13 cellular contexts compared by ENCODE assay signal in genomic region chr15:44219073-44219472, GRCh38. TPM values are rescaled to one million over a fixed set of nuclear protein-coding genes. Genes with fewer than 3 reads are reported as not detected.
DNase-seq lines count a peak whose midpoint lies in the region; ATAC-seq and TF ChIP-seq lines count a peak whose summit lies in the region.
"Had no signal": no experiment of that assay in that cellular context is flagged by ENCODE, and none has a peak within 500 bp of the region (broad histone marks: within the 10 kb centered on the region; RNA-seq: fewer than 3 reads in every experiment).

No MANE protein-coding gene starts in this region.

- no peaks in the 10 kb centered on the region for H3K9me3 ChIP-seq in SK-N-SH
- H3K9me3 ChIP-seq: ascending aorta, SJSA1 had no signal

- H3K36me3 ChIP-seq in SK-N-SH (replicated peaks in 1 of 2; ENCODE audit: control insufficient read depth in 1 of 2, insufficient read depth in 2 of 2, low read length in 1 of 2) = no peaks in the 10 kb centered on the region
- H3K36me3 ChIP-seq: ascending aorta, SJSA1 had no signal

- WGBS in SK-N-SH (ENCODE audit: low lambda C conversion rate) = 84% methylated on average over 3 of the region's 3 CpGs

- H3K9ac ChIP-seq in SK-N-SH = no peak overlapping the region

- POLR2A ChIA-PET in SK-N-SH (lab: Yijun Ruan, JAX) = no interaction called here

- peaks cover 20% of the 10 kb centered on the region for H3F3A ChIP-seq in SK-N-SH (replicated peaks; ENCODE audit: insufficient read depth)

- no peak overlapping the region for H2AFZ ChIP-seq in SK-N-SH (ENCODE audit: low read depth)

- no peaks in the 10 kb centered on the region for H4K20me1 ChIP-seq in SK-N-SH (ENCODE audit: insufficient read depth)

- no peak for TF ChIP-seq CTCF in SK-N-SH (IDR thresholded peaks at IDR 0.05)
- TF ChIP-seq CTCF in GM13977 (IDR thresholded peaks at IDR 0.05; ENCODE audit: extremely low read depth, insufficient read depth, missing control alignments) = no peak

- CTCF ChIA-PET in SK-N-SH (lab: Yijun Ruan, JAX) = interaction anchor here (0.6 to 3.8 kb wide), 28 partner anchors 9 to 351 kb away, joined by 3 to 23 read pairs (median 4); partner anchors contain the start of gene EIF3J

- H3K4me3 ChIP-seq in SK-N-SH (ENCODE audit: low read depth in 2 of 2, low read length in 1 of 2) = no peak overlapping the region
- H3K4me3 ChIP-seq: ascending aorta, SJSA1 had no signal

- DNase-seq in SK-N-SH (no peak), NCI-H524 (lab: John Stamatoyannopoulos, UW) (peak; percentile 74 to 93), cerebellum (ENCODE audit: low spot score) (peak; percentile 54), substantia nigra (lab: John Stamatoyannopoulos, UW) (peak in 1 of 49 donors; percentile 41), GM13977 (ENCODE audit: low spot score) (no peak), mucosa of gallbladder (ENCODE audit: low spot score) (no peak)
- DNase-seq: effector CD8-positive, alpha-beta T cell; NCI-H2081 treated with DMSO at 0.1 percent for 48 hours had no signal

- TF ChIP-seq EP300 in SK-N-SH (IDR thresholded peaks at IDR 0.05; ENCODE audit: borderline replicate concordance in 1 of 2, low read depth in 1 of 2, low read length in 1 of 2) = no peak

- no peaks in the 10 kb centered on the region for H3K27me3 ChIP-seq in SK-N-SH (ENCODE audit: insufficient read depth)
- H3K27me3 ChIP-seq: ascending aorta, SJSA1 had no signal

- peak overlapping the region in 1 of 2 experiments; percentile 26; a peak in 1 of 4 replicates for H3K27ac ChIP-seq in SK-N-SH (ENCODE audit: low read depth in 2 of 2, low read length in 1 of 2)
- peak overlapping the region; percentile 79 for H3K27ac ChIP-seq in substantia nigra (ENCODE audit: low read depth, low read length, poor library complexity, severe bottlenecking)
- H3K27ac ChIP-seq: ascending aorta, SJSA1 had no signal

- peaks cover 0 to 15% of the 10 kb centered on the region in 2 experiments; a peak in 3 of 4 replicates for H3K4me1 ChIP-seq in SK-N-SH (ENCODE audit: control insufficient read depth in 1 of 2, insufficient read depth in 2 of 2, low read depth in 1 of 2, low read length in 1 of 2)
- H3K4me1 ChIP-seq: ascending aorta had no signal

- H3K4me2 ChIP-seq in SK-N-SH = no peak overlapping the region

- 0 out of 2 replicates have a peak, but pooled peaks have one; percentile 3 for TF ChIP-seq RAD21 in SK-N-SH (IDR thresholded peaks at IDR 0.05; ENCODE audit: low read length)

- no peaks in the 10 kb centered on the region for H3K9me2 ChIP-seq in SK-N-SH

- H3K79me2 ChIP-seq in SK-N-SH (ENCODE audit: insufficient read depth) = no peaks in the 10 kb centered on the region

- ATAC-seq in SK-N-SH treated with all-trans-retinoic acid at 6 μM for 48 hours (no peak), HG02884 (IDR thresholded peaks at IDR 0.05; ENCODE audit: unreplicated experiment) (no peak)

- in situ Hi-C loops in GM13977 (cut with MboI; ENCODE audit: low pct_unique_long_range_greater_than_20kb, low sequenced_read_pairs, unreplicated experiment) = no loop called here

TF ChIP-seq in SK-N-SH, 30 proteins besides CTCF, POLR2A, EP300 and RAD21:
- TF ChIP-seq TAF1 (IDR thresholded peaks at IDR 0.05; ENCODE audit: borderline replicate concordance, low read depth, low read length) (no peak), JUND (IDR thresholded peaks at IDR 0.05) (no peak), GATA2 (CRISPR knock-in tag; IDR thresholded peaks at IDR 0.05) (no peak)

TF ChIP-seq in SK-N-SH treated with all-trans-retinoic acid at 6 μM for 48 hours, 23 proteins besides CTCF, POLR2A, EP300 and RAD21:
- TF ChIP-seq PPARA (CRISPR knock-in tag; IDR thresholded peaks at IDR 0.05; ENCODE audit: borderline replicate concordance) (no peak), ZNF565 (CRISPR knock-in tag; conservative IDR thresholded peaks at IDR 0.05; ENCODE audit: low read depth) (no peak), BACH2 (CRISPR knock-in tag; IDR thresholded peaks at IDR 0.05; ENCODE audit: borderline replicate concordance) (no peak), PATZ1 (CRISPR knock-in tag; IDR thresholded peaks at IDR 0.05; ENCODE audit: borderline replicate concordance) (no peak), OSR1 (CRISPR knock-in tag; IDR thresholded peaks at IDR 0.05) (no peak), TSHZ2 (CRISPR knock-in tag; IDR thresholded peaks at IDR 0.05) (no peak), TOX (CRISPR knock-in tag; IDR thresholded peaks at IDR 0.05; ENCODE audit: borderline replicate concordance) (no peak)

RNA-seq across cellular contexts. Expression of gene FRMD5, which starts 24.0 kb away (rescaled TPM):
- polyA plus RNA-seq in SK-N-SH (2012; rRNA removed) = 24.8 and 26.7 TPM in 2 replicates
- polyA plus RNA-seq in SK-N-SH (2012; cell fraction: cytosol; rRNA removed) = 19.0 and 20.1 TPM in 2 replicates
- polyA plus RNA-seq in SK-N-SH (2012; cell fraction: nucleus; rRNA removed) = 67.5 and 78.1 TPM in 2 replicates
- total RNA-seq in cerebellum = 27.9 TPM
- 3.3 TPM for total RNA-seq in mucosa of gallbladder
- total RNA-seq: ascending aorta; T-helper 2 cell treated with Interferon-gamma antibody and Interleukin-4, amounts not matched to agents 100 ng/mL and 5 ng/mL, for 36 hours had no signal

Comparison
In these comparisons a context has a peak if more than half of its experiments do, and no peak if none do; other contexts are left out.
1. DNase-seq: peak in NCI-H524 (2 of 2) and cerebellum (single experiment); none in SK-N-SH (single experiment), GM13977 (single experiment) and mucosa of gallbladder (single experiment).